ENCODE assay signal across 23 cellular contexts in the genomic region with DNA sequence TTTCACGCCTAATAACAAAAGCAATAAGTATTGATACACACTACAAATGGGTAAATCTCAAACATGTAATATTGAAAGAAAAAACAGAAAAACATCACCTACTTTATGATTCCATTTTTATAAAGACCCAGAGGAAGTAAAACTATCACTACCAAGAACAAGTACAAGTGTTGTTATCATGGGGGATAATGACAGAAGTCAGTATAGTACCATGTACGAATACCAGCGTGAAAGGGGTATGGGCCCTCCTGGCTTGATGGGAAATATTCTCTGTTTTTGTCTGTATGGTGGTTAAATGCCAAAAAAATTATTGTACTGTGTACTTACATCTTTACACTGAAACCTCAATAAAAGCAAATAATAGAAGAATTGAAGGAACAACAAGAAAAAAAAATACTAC.
"Had no signal": no experiment of that assay in that cellular context is flagged by ENCODE, and none has a peak within 500 bp of the region (broad histone marks: within the 10 kb centered on the region; RNA-seq: fewer than 3 reads in every experiment).

No MANE protein-coding gene starts in this region.

- H3K27ac Mint-ChIP-seq: immature natural killer cell, mesothelial cell of epicardium, naive B cell had no signal

- FAIRE-seq: endothelial cell of umbilical vein had no signal

- H2AFZ ChIP-seq: hepatocyte had no signal

- H3K36me3 Mint-ChIP-seq: immature natural killer cell, mesothelial cell of epicardium, naive B cell had no signal

- H3K4me2 ChIP-seq: hepatocyte had no signal

- H3K27ac ChIP-seq: coronary artery, dorsolateral prefrontal cortex, esophagus muscularis mucosa, foreskin keratinocyte, gastroesophageal sphincter, heart left ventricle, hepatocyte, left lung, lower lobe of right lung had no signal

- H3K27me3 Mint-ChIP-seq: naive B cell had no signal

- H3K4me1 ChIP-seq: esophagus muscularis mucosa, foreskin keratinocyte, gastroesophageal sphincter, heart left ventricle, left lung, lower lobe of right lung had no signal

- H3K36me3 ChIP-seq: esophagus muscularis mucosa, gastroesophageal sphincter, heart left ventricle, left lung, lower lobe of right lung had no signal

- H3K79me2 ChIP-seq: hepatocyte had no signal

- DNase-seq: dermis blood vessel endothelial cell; dorsolateral prefrontal cortex; effector CD4-positive, alpha-beta T cell; effector memory CD4-positive, alpha-beta T cell; foreskin keratinocyte; heart left ventricle; hypothalamus; immature natural killer cell; islet precursor cell; kidney; left cardiac atrium; left lung; left ventricle myocardium superior; lower lobe of right lung; mesenchymal stem cell; mucosa of descending colon; naive B cell had no signal

- H3K4me3 ChIP-seq: coronary artery, dorsolateral prefrontal cortex, esophagus muscularis mucosa, gastroesophageal sphincter, heart left ventricle, hepatocyte, left lung, lower lobe of right lung, mucosa of descending colon had no signal

- ATAC-seq: foreskin keratinocyte, gastroesophageal sphincter, heart left ventricle, left cardiac atrium, left lung, left ventricle myocardium superior, lower lobe of right lung, mucosa of descending colon had no signal

- H3K27me3 ChIP-seq: dorsolateral prefrontal cortex, esophagus muscularis mucosa, foreskin keratinocyte, gastroesophageal sphincter, heart left ventricle, hepatocyte, left lung had no signal

- H3K4me1 Mint-ChIP-seq: immature natural killer cell, mesothelial cell of epicardium, naive B cell had no signal

- H3K4me3 Mint-ChIP-seq: immature natural killer cell, mesothelial cell of epicardium, naive B cell had no signal

- H3K9me3 ChIP-seq: esophagus muscularis mucosa, gastroesophageal sphincter, left lung, lower lobe of right lung, mucosa of descending colon had no signal
